Comparison of ENCODE assay signal across 13 cellular contexts in genomic region chr2:106073608-106074406, GRCh38.
"Had no signal": no experiment of that assay in that cellular context is flagged by ENCODE, and none has a peak within 500 bp of the region (broad histone marks: within the 10 kb centered on the region; RNA-seq: fewer than 3 reads in every experiment).

No MANE protein-coding gene starts in this region.

- H3K36me3 Mint-ChIP-seq: activated CD8-positive, alpha-beta memory T cell treated with anti-CD3 and anti-CD28 coated beads, Interleukin-2, amount 10 ng/mL, durations not matched to agents 7 days and 5 days had no signal

- H3K36me3 ChIP-seq: stomach had no signal

- H3K27ac Mint-ChIP-seq: activated CD8-positive, alpha-beta memory T cell treated with anti-CD3 and anti-CD28 coated beads, Interleukin-2, amount 10 ng/mL, durations not matched to agents 7 days and 5 days; effector memory CD8-positive, alpha-beta T cell; nephron progenitor cell; progenitor cell of endocrine pancreas; T-helper 2 cell treated with Interferon-gamma antibody and Interleukin-4, amounts not matched to agents 5 μg/mL and 100 μg/mL, for 36 hours had no signal

- H3K27me3 ChIP-seq: stomach had no signal

- DNase-seq: activated CD4-positive, CD25-positive, alpha-beta regulatory T cell; activated CD8-positive, alpha-beta memory T cell treated with anti-CD3 and anti-CD28 coated beads, Interleukin-2, amount 10 ng/mL, durations not matched to agents 7 days and 5 days; activated effector memory CD4-positive, alpha-beta T cell treated with anti-CD3 and anti-CD28 coated beads, Interleukin-2, amount 50 U/mL, for 16 hours; activated T-cell treated with anti-CD3 and anti-CD28 coated beads, Interleukin-2, amount 50 U/mL, for 4 hours; aorta; dermis blood vessel endothelial cell; effector memory CD8-positive, alpha-beta T cell; foreskin keratinocyte; nephron progenitor cell; right cardiac atrium; stomach had no signal

- H3K9me3 ChIP-seq: stomach had no signal

- ATAC-seq: activated CD8-positive, alpha-beta memory T cell treated with anti-CD3 and anti-CD28 coated beads, Interleukin-2, amount 10 ng/mL, durations not matched to agents 7 days and 5 days; activated T-cell treated with anti-CD3 and anti-CD28 coated beads, Interleukin-2, amount 50 U/mL, for 4 hours; effector memory CD8-positive, alpha-beta T cell; foreskin keratinocyte; right cardiac atrium had no signal

- H3K27ac ChIP-seq: foreskin keratinocyte had no signal

- H3K9me3 Mint-ChIP-seq: activated T-cell treated with anti-CD3 and anti-CD28 coated beads, Interleukin-2, amount 50 U/mL, for 4 hours; effector memory CD8-positive, alpha-beta T cell; nephron progenitor cell; T-helper 2 cell treated with Interferon-gamma antibody and Interleukin-4, amounts not matched to agents 5 μg/mL and 100 μg/mL, for 36 hours had no signal

- H3K4me1 ChIP-seq: foreskin keratinocyte had no signal

- H3K4me3 ChIP-seq: stomach had no signal

- H3K4me3 Mint-ChIP-seq: activated CD8-positive, alpha-beta memory T cell treated with anti-CD3 and anti-CD28 coated beads, Interleukin-2, amount 10 ng/mL, durations not matched to agents 7 days and 5 days; activated T-cell treated with anti-CD3 and anti-CD28 coated beads, Interleukin-2, amount 50 U/mL, for 4 hours; effector memory CD8-positive, alpha-beta T cell; nephron progenitor cell; T-helper 2 cell treated with Interferon-gamma antibody and Interleukin-4, amounts not matched to agents 5 μg/mL and 100 μg/mL, for 36 hours had no signal
